32 cellular contexts compared by ENCODE assay signal in the genomic region with DNA sequence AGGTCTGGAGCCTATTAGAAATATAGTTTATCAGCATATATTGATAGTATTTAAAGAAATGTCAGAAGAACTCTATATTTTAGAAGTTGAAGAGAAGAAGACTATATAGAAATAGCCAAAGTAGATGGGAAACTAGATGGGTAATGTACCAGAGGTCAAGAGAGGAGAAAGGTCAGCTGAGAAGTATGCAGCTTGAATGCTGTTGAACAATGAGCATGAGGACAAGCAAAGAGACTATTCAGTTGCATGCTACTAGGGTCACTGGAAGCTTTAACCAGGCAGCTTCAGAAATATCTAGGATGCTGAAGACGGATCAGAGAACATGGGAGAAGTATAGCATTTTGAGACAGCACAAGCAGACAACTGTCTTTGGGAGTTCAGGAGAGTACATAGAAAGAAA.
"Had no signal": no experiment of that assay in that cellular context is flagged by ENCODE, and none has a peak within 500 bp of the region (broad histone marks: within the 10 kb centered on the region; RNA-seq: fewer than 3 reads in every experiment).

No MANE protein-coding gene starts in this region.

- H3K27ac Mint-ChIP-seq: activated B cell treated with CpG ODN at 0.5 μM for 24 hours; activated CD8-positive, alpha-beta T cell treated with anti-CD3 and anti-CD28 coated beads for 36 hours; activated naive CD8-positive, alpha-beta T cell; activated naive CD8-positive, alpha-beta T cell treated with anti-CD3 and anti-CD28 coated beads, Interleukin-2, amount 50 U/mL, for 24 hours; activated T-helper 17 cell treated with anti-CD3 and anti-CD28 coated beads, Interleukin-2, amount 50 U/mL, for 72 hours; endodermal cell; T-cell; T-helper 1 cell treated with Interleukin-12 subunit alpha and Interleukin-12 subunit beta and Interleukin-4 antibody, amounts not matched to agents 30 μg/mL and 1 μg/mL, for 36 hours; T-helper 2 cell treated with Interferon-gamma antibody and Interleukin-4, amounts not matched to agents 5 μg/mL and 100 μg/mL, for 36 hours had no signal

- FAIRE-seq: frontal cortex had no signal

- H3K9me3 ChIP-seq: adrenal gland, body of pancreas, colonic mucosa had no signal

- ATAC-seq: activated CD4-positive, CD25-positive, alpha-beta regulatory T cell treated with anti-CD3 and anti-CD28 coated beads, Interleukin-2, amount 50 U/mL, for 24 hours; activated CD8-positive, alpha-beta T cell treated with anti-CD3 and anti-CD28 coated beads for 36 hours; activated naive CD8-positive, alpha-beta T cell treated with anti-CD3 and anti-CD28 coated beads, Interleukin-2, amount 50 U/mL, for 24 hours; activated T-cell treated with anti-CD3 and anti-CD28 coated beads, Interleukin-2, amount 50 U/mL, for 4 hours; activated T-helper 17 cell treated with anti-CD3 and anti-CD28 coated beads, Interleukin-2, amount 50 U/mL, for 72 hours; body of pancreas; esophagus mucosa; T-cell had no signal

- H3K9me3 Mint-ChIP-seq: activated B cell treated with CpG ODN at 0.5 μM for 24 hours; activated CD8-positive, alpha-beta T cell treated with anti-CD3 and anti-CD28 coated beads for 36 hours; activated naive CD8-positive, alpha-beta T cell treated with anti-CD3 and anti-CD28 coated beads, Interleukin-2, amount 50 U/mL, for 24 hours; activated T-cell treated with anti-CD3 and anti-CD28 coated beads, Interleukin-2, amount 50 U/mL, for 4 hours; activated T-helper 17 cell treated with anti-CD3 and anti-CD28 coated beads, Interleukin-2, amount 50 U/mL, for 72 hours; endodermal cell; T-cell; T-helper 1 cell treated with Interleukin-12 subunit alpha and Interleukin-12 subunit beta and Interleukin-4 antibody, amounts not matched to agents 30 μg/mL and 1 μg/mL, for 36 hours; T-helper 2 cell treated with Interferon-gamma antibody and Interleukin-4, amounts not matched to agents 5 μg/mL and 100 μg/mL, for 36 hours had no signal

- H3K27ac ChIP-seq: adrenal gland, body of pancreas, colonic mucosa, dorsolateral prefrontal cortex, WERI-Rb-1 had no signal

- H3K4me1 ChIP-seq: adrenal gland, body of pancreas, colonic mucosa had no signal

- H3K4me3 ChIP-seq: adrenal gland, body of pancreas, colonic mucosa, dorsolateral prefrontal cortex had no signal

- H3K27me3 ChIP-seq: adrenal gland, body of pancreas, colonic mucosa, dorsolateral prefrontal cortex had no signal

- DNase-seq: activated B cell treated with CpG ODN at 0.5 μM for 24 hours; activated CD4-positive, alpha-beta T cell treated with anti-CD3 and anti-CD28 coated beads for 48 hours; activated CD4-positive, alpha-beta T cell treated with anti-CD3 and anti-CD28 coated beads, Interleukin-2, amount 50 U/mL, for 1 hour; activated CD4-positive, alpha-beta T cell treated with anti-CD3 and anti-CD28 coated beads, Interleukin-2, amount 50 U/mL, for 48 hours; activated CD8-positive, alpha-beta memory T cell treated with anti-CD3 and anti-CD28 coated beads for 24 hours; activated CD8-positive, alpha-beta T cell treated with anti-CD3 and anti-CD28 coated beads for 36 hours; activated effector memory CD4-positive, alpha-beta T cell treated with Interleukin-2 at 50 U/mL for 16 hours; activated gamma-delta T cell treated with Interleukin-2 at 50 U/mL for 16 hours; activated naive CD4-positive, alpha-beta T cell treated with anti-CD3 and anti-CD28 coated beads, Interleukin-2, amount 50 U/mL, for 16 hours; activated naive CD4-positive, alpha-beta T cell treated with Interleukin-2 at 50 U/mL for 16 hours; activated naive CD8-positive, alpha-beta T cell treated with anti-CD3 and anti-CD28 coated beads, Interleukin-2, amount 50 U/mL, for 24 hours; activated T-cell treated with anti-CD3 and anti-CD28 coated beads, Interleukin-2, amount 50 U/mL, for 4 hours; adrenal gland; amygdala; aorta; body of pancreas; caudate nucleus; colonic mucosa; dorsolateral prefrontal cortex; effector memory CD4-positive, alpha-beta T cell; endodermal cell; head of caudate nucleus; T-cell; T1000; WERI-Rb-1 had no signal

- H3K36me3 Mint-ChIP-seq: T-cell had no signal

- H3K4me3 Mint-ChIP-seq: activated B cell treated with CpG ODN at 0.5 μM for 24 hours; activated CD8-positive, alpha-beta T cell treated with anti-CD3 and anti-CD28 coated beads for 36 hours; activated naive CD8-positive, alpha-beta T cell; activated naive CD8-positive, alpha-beta T cell treated with anti-CD3 and anti-CD28 coated beads, Interleukin-2, amount 50 U/mL, for 24 hours; activated T-cell treated with anti-CD3 and anti-CD28 coated beads, Interleukin-2, amount 50 U/mL, for 4 hours; activated T-helper 17 cell treated with anti-CD3 and anti-CD28 coated beads, Interleukin-2, amount 50 U/mL, for 72 hours; endodermal cell; T-cell; T-helper 1 cell treated with Interleukin-12 subunit alpha and Interleukin-12 subunit beta and Interleukin-4 antibody, amounts not matched to agents 30 μg/mL and 1 μg/mL, for 36 hours; T-helper 2 cell treated with Interferon-gamma antibody and Interleukin-4, amounts not matched to agents 5 μg/mL and 100 μg/mL, for 36 hours had no signal

- H3K27me3 Mint-ChIP-seq: activated B cell treated with CpG ODN at 0.5 μM for 24 hours; activated CD8-positive, alpha-beta T cell treated with anti-CD3 and anti-CD28 coated beads for 36 hours; activated naive CD8-positive, alpha-beta T cell; activated naive CD8-positive, alpha-beta T cell treated with anti-CD3 and anti-CD28 coated beads, Interleukin-2, amount 50 U/mL, for 24 hours; activated T-helper 17 cell treated with anti-CD3 and anti-CD28 coated beads, Interleukin-2, amount 50 U/mL, for 72 hours had no signal

- H3K36me3 ChIP-seq: adrenal gland, colonic mucosa, WERI-Rb-1 had no signal

- H3K4me1 Mint-ChIP-seq: activated B cell treated with CpG ODN at 0.5 μM for 24 hours; activated naive CD8-positive, alpha-beta T cell treated with anti-CD3 and anti-CD28 coated beads, Interleukin-2, amount 50 U/mL, for 24 hours; T-cell had no signal
